In genomic region chr2:671787-672605, GRCh38 we compare ENCODE assay signal across 22 cellular contexts.
"Had no signal": no experiment of that assay in that cellular context is flagged by ENCODE, and none has a peak within 500 bp of the region (broad histone marks: within the 10 kb centered on the region; RNA-seq: fewer than 3 reads in every experiment).

No MANE protein-coding gene starts in this region.

- ATAC-seq: heart right ventricle; left lung; lower lobe of right lung; psoas muscle; sciatic nerve; stimulated activated memory B cell treated with anti-CD40 and anti-IgM and Interleukin-4, amounts not matched to agents 10 μg/mL and 1 μg/mL and 100 μg/mL, for 72 hours; upper lobe of right lung had no signal

- H3K9me3 ChIP-seq: heart right ventricle, left lung, lower lobe of right lung, psoas muscle, spleen, tibial artery, upper lobe of right lung, vagina had no signal

- DNase-seq: dermis blood vessel endothelial cell; effector CD4-positive, alpha-beta T cell; heart right ventricle; hypothalamus; islet precursor cell; lower lobe of right lung; naive B cell; retina; spleen; stimulated activated CD4-positive, alpha-beta T cell treated with anti-CD3 and anti-CD28 coated beads, Interleukin-15, amount 100 ng/mL, for 24 hours; stimulated activated CD4-positive, alpha-beta T cell treated with anti-CD3 and anti-CD28 coated beads, Interleukin-1b, Interleukin-23, amount 100 ng/mL, for 48 hours; stimulated activated CD4-positive, alpha-beta T cell treated with anti-CD3 and anti-CD28 coated beads, Interleukin-4, amount 100 ng/mL, for 24 hours; tibial artery; upper lobe of right lung had no signal

- H3K27ac Mint-ChIP-seq: nephron; stimulated activated naive CD8-positive, alpha-beta T cell treated with anti-CD3 and anti-CD28 coated beads, Interleukin-15, Interleukin-2, amounts not matched to agents 100 ng/mL and 50 ng/mL, for 24 hours had no signal

- H3K4me3 ChIP-seq: heart right ventricle, left lung, lower lobe of right lung, psoas muscle, spleen, tibial artery, upper lobe of right lung, vagina had no signal

- H3K4me3 Mint-ChIP-seq: nephron; stimulated activated naive CD8-positive, alpha-beta T cell treated with anti-CD3 and anti-CD28 coated beads, Interleukin-15, Interleukin-2, amounts not matched to agents 100 ng/mL and 50 ng/mL, for 24 hours had no signal

- H3K9me3 Mint-ChIP-seq: memory B cell; stimulated activated memory B cell treated with anti-CD40 and anti-IgM and Interleukin-4, amounts not matched to agents 10 μg/mL and 1 μg/mL and 100 μg/mL, for 72 hours; stimulated activated naive CD8-positive, alpha-beta T cell treated with anti-CD3 and anti-CD28 coated beads, Interleukin-15, Interleukin-2, amounts not matched to agents 100 ng/mL and 50 ng/mL, for 24 hours had no signal

- H3K27me3 Mint-ChIP-seq: memory B cell; naive B cell; stimulated activated memory B cell treated with anti-CD40 and anti-IgM and Interleukin-4, amounts not matched to agents 10 μg/mL and 1 μg/mL and 100 μg/mL, for 72 hours; stimulated activated naive CD8-positive, alpha-beta T cell treated with anti-CD3 and anti-CD28 coated beads, Interleukin-15, Interleukin-2, amounts not matched to agents 100 ng/mL and 50 ng/mL, for 24 hours had no signal

- H3K27me3 ChIP-seq: heart right ventricle, left lung, spleen, tibial artery, upper lobe of right lung, vagina had no signal

- H3K27ac ChIP-seq: left lung, lower lobe of right lung, psoas muscle, spleen, tibial artery, upper lobe of right lung, vagina had no signal
